Comparison of ENCODE assay signal across 8 cellular contexts in the genomic region with DNA sequence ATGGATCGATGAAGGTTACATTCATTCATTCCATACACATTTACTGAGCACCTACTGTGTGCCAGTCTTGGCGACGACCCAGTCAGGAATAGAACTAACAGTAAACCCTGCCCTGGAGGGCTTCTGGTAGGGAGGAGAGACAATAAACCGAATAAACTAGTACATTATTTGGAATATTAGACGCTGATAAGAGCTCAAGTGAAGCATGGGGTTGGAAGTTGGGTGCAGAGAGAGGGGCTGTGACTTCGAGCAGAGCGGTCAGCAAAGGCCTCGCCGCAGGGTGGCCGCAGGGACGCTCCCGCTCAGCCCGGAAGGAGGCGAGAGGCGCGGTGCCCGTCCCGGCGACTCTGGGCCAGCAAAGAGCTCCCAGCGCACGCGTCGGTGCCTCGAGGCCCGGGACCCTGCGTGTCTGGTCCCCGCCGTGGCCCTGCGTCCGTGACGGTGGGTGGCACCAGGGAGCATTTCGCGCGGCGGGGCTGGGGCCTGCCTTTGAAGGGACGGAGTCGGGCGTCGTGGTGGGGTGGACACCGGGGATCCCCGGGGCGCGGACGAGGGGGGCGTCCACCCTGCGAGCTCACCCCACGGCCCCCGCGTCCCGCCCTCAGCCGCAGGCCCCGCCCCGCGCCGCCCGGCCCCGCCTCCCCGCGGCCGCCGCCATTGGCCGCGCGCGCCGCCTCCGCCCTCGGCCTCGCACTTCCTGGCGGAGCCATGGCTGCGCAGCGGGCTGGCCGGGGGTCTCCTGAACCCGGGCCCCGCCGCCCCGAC. TPM values are rescaled to one million over a fixed set of nuclear protein-coding genes. Genes with fewer than 3 reads are reported as not detected.
DNase-seq lines count a peak whose midpoint lies in the region; ATAC-seq, FAIRE-seq and TF ChIP-seq lines count a peak whose summit lies in the region.

A gene (plus strand): TSS at position 682 of the 765 bp plus-strand sequence. CDS start 2,357 bp downstream, outside the sequence.

- H3K27me3 ChIP-seq in BE2C (no peaks in the 10 kb centered on the region), adipocyte (replicated peaks; ENCODE audit: control insufficient read depth, insufficient read depth, low read length) (no peaks in the 10 kb centered on the region)

- H3K4me3 ChIP-seq in BE2C (ENCODE audit: low read depth, low read length) (peak within 1 kb of the TSS; percentile 60), adipocyte (ENCODE audit: low read length) (peak within 1 kb of the TSS; percentile 88)

- H3K4me1 ChIP-seq in BE2C (peaks cover 4% of the 10 kb centered on the region), adipocyte (ENCODE audit: control insufficient read depth, insufficient read depth, low read length) (peaks cover 43% of the 10 kb centered on the region)

- TF ChIP-seq CTCF in BE2C (IDR thresholded peaks at IDR 0.05; ENCODE audit: low read depth, low read length), result no peak

- H3K36me3 ChIP-seq in BE2C (no peaks in the 10 kb centered on the region), adipocyte (ENCODE audit: control insufficient read depth, insufficient read depth, low read length, severe bottlenecking) (peaks cover 19% of the 10 kb centered on the region)

- DNase-seq in BE2C (peak; percentile 62), SW480 (ENCODE audit: low spot score) (peak; percentile 3), adipocyte (ENCODE audit: low read depth) (peak; percentile 81), left ventricle myocardium superior (peak; percentile 86), pulmonary artery endothelial cell (ENCODE audit: low read depth, low spot score) (no peak), urothelium cell line (ENCODE audit: low spot score) (peak; percentile 92)

- peak within 1 kb of the TSS; percentile 88 for H3K9ac ChIP-seq in adipocyte (ENCODE audit: low read length)

- no peak for FAIRE-seq in urothelium cell line (lab: Jason Lieb, UNC)

- H3K9me3 ChIP-seq in BE2C, result no peaks in the 10 kb centered on the region
- H3K9me3 ChIP-seq in adipocyte (ENCODE audit: control insufficient read depth, low read length), result no peaks in the 10 kb centered on the region

- intact Hi-C loops in left ventricle myocardium superior (cut with micrococcal nuclease), result no loop called here

- ATAC-seq in GM18909 (IDR thresholded peaks at IDR 0.05; ENCODE audit: poor library complexity, unreplicated experiment) (peak; percentile 86), HG03139 (IDR thresholded peaks at IDR 0.05; ENCODE audit: unreplicated experiment) (peak; percentile 69), left ventricle myocardium superior (peak; percentile 66)

RNA-seq across cellular contexts. Expression of the gene that starts here (rescaled TPM):
- 11.8 TPM for polyA plus RNA-seq in BE2C (2012; ENCODE audit: insufficient read depth, insufficient read length, low read depth)
- total RNA-seq in left ventricle myocardium superior (62.5 TPM), pulmonary artery endothelial cell (62.3 and 63.6 TPM in 2 replicates)
